In genomic region chr9:68356370-68357118, GRCh38 we compare ENCODE assay signal across 8 cellular contexts. TPM values are rescaled to one million over a fixed set of nuclear protein-coding genes. Genes with fewer than 3 reads are reported as not detected.
DNase-seq lines count a peak whose midpoint lies in the region; ATAC-seq, FAIRE-seq and TF ChIP-seq lines count a peak whose summit lies in the region.
"Not testable (repeated sequence)": the region's sequence is repeated elsewhere in the genome, so short reads cannot be mapped to it uniquely, and the experiment has no call there.

Gene PGM5 (plus strand): TSS chr9:68356611. CDS start chr9:68357128, 517 bp downstream.

- intact Hi-C loops in Calu3 (cut with micrococcal nuclease; ENCODE audit: unreplicated experiment): not testable (repeated sequence)

- peak; percentile 85 for ATAC-seq in GM23338

- H3K36me3 Mint-ChIP-seq in Calu3 (ENCODE audit: insufficient read depth, unreplicated experiment): peaks cover 10% of the 10 kb centered on the region
- H3K36me3 Mint-ChIP-seq in GM23338 (ENCODE audit: low read depth); astrocyte (ENCODE audit: low read depth, unreplicated experiment); osteocyte (ENCODE audit: unreplicated experiment): not testable (repeated sequence)

- H3K4me3 Mint-ChIP-seq in Calu3 (ENCODE audit: low read depth, unreplicated experiment) (peak within 1 kb of the TSS; percentile 63), GM23338 (peak within 1 kb of the TSS; percentile 74), astrocyte (ENCODE audit: unreplicated experiment) (peak within 1 kb of the TSS; percentile 80), osteocyte (ENCODE audit: unreplicated experiment) (peak within 1 kb of the TSS; percentile 70)

- not testable (repeated sequence) for H3K9me3 Mint-ChIP-seq in Calu3 (ENCODE audit: low read depth, unreplicated experiment); GM23338; astrocyte (ENCODE audit: unreplicated experiment); osteocyte (ENCODE audit: unreplicated experiment)

- DNase-seq in Calu3 (peak; percentile 6), GM23338 (ENCODE audit: low spot score) (peak; percentile 40), SJCRH30 (peak; percentile 80), fibroblast of lung (ENCODE audit: low read depth in 2 of 2) (peak in 1 of 2 donors; percentile 26), left kidney (ENCODE audit: low read depth, low spot score) (peak; percentile 58)
- DNase-seq in astrocyte (ENCODE audit: low read depth); osteocyte (ENCODE audit: extremely low spot score, unreplicated experiment): not testable (repeated sequence)

- H3K36me3 ChIP-seq in GM23338 (ENCODE audit: insufficient read depth); SJCRH30; astrocyte (ENCODE audit: insufficient read depth, low read length); fibroblast of lung (ENCODE audit: control insufficient read depth, insufficient read depth, low read length); thymus (ENCODE audit: control insufficient read depth, insufficient read depth): not testable (repeated sequence)

- H3K27ac Mint-ChIP-seq in Calu3 (ENCODE audit: unreplicated experiment); GM23338; osteocyte (ENCODE audit: unreplicated experiment): not testable (repeated sequence)
- H3K27ac Mint-ChIP-seq in astrocyte (ENCODE audit: unreplicated experiment): peak within 1 kb of the TSS; percentile 53

- WGBS in thymus: 2% methylated on average over 58 of the region's 58 CpGs

- not testable (repeated sequence) for H3K27ac ChIP-seq in GM23338 (ENCODE audit: low read depth); astrocyte (ENCODE audit: low read depth, low read length); thymus (ENCODE audit: low read depth)
- H3K27ac ChIP-seq in SJCRH30 (peak within 1 kb of the TSS; percentile 87), fibroblast of lung (ENCODE audit: insufficient read depth, low read length) (peak within 1 kb of the TSS; percentile 74)

- H3K9me2 ChIP-seq in GM23338 (ENCODE audit: insufficient read depth): not testable (repeated sequence)

- FAIRE-seq in astrocyte (lab: Jason Lieb, UNC): not testable (repeated sequence)

- H3K4me1 ChIP-seq in GM23338 (ENCODE audit: insufficient read depth); SJCRH30; astrocyte (ENCODE audit: insufficient read depth, low read length); fibroblast of lung (ENCODE audit: control insufficient read depth, extremely low read depth, insufficient read depth, low read length); thymus (ENCODE audit: control insufficient read depth, insufficient read depth, low read length): not testable (repeated sequence)

- not testable (repeated sequence) for H3K4me1 Mint-ChIP-seq in Calu3 (ENCODE audit: low read depth, unreplicated experiment); GM23338; astrocyte (ENCODE audit: low read depth, unreplicated experiment); osteocyte (ENCODE audit: unreplicated experiment)

- H3K9me3 ChIP-seq in SJCRH30 (replicated peaks); astrocyte (ENCODE audit: insufficient read depth, low read depth, low read length); fibroblast of lung (ENCODE audit: control insufficient read depth, insufficient read depth, low read depth, low read length); thymus (ENCODE audit: control insufficient read depth): not testable (repeated sequence)

- not testable (repeated sequence) for TF ChIP-seq CTCF in Calu3 (IDR thresholded peaks at IDR 0.05; ENCODE audit: unreplicated experiment); GM23338 (conservative IDR thresholded peaks at IDR 0.05; ENCODE audit: low read depth in 2 of 2); astrocyte (IDR thresholded peaks at IDR 0.05; ENCODE audit: insufficient read depth, low read depth, low read length); fibroblast of lung (conservative IDR thresholded peaks at IDR 0.05 in 1 of 2, IDR thresholded peaks at IDR 0.05 in 1 of 2; ENCODE audit: low read depth in 1 of 2, low read length in 2 of 2); osteocyte (IDR thresholded peaks at IDR 0.05)

- H3K4me3 ChIP-seq in GM23338: peak within 1 kb of the TSS; percentile 67
- H3K4me3 ChIP-seq in SJCRH30: peak within 1 kb of the TSS; percentile 98
- H3K4me3 ChIP-seq in astrocyte (ENCODE audit: insufficient read depth, low read depth, low read length): peak within 1 kb of the TSS; percentile 39
- H3K4me3 ChIP-seq in fibroblast of lung (replicated peaks in 1 of 4; ENCODE audit: control extremely low read depth in 1 of 4, insufficient read depth in 1 of 4, low read depth in 3 of 4, low read length in 4 of 4): peak within 1 kb of the TSS; percentile 49 to 61 (median 51)
- H3K4me3 ChIP-seq in thymus (ENCODE audit: low read length): peak within 1 kb of the TSS; percentile 19

- not testable (repeated sequence) for H3K79me2 ChIP-seq in GM23338 (replicated peaks; ENCODE audit: insufficient read depth); astrocyte (ENCODE audit: insufficient read depth, low read length); fibroblast of lung (ENCODE audit: control insufficient read depth, insufficient read depth, low read length)

- H3K9ac ChIP-seq in astrocyte (ENCODE audit: low read length): not testable (repeated sequence)
- H3K9ac ChIP-seq in fibroblast of lung (ENCODE audit: insufficient read depth, low read length): peak within 1 kb of the TSS; percentile 53

- not testable (repeated sequence) for H4K20me1 ChIP-seq in GM23338 (replicated peaks; ENCODE audit: insufficient read depth); astrocyte (ENCODE audit: insufficient read depth, low read length); fibroblast of lung (ENCODE audit: control insufficient read depth, extremely low read depth, insufficient read depth, low read length)

- BruUV-seq in Calu3 (replicated peaks; lab: Mats Ljungman, UMichigan): not testable (repeated sequence)

- not testable (repeated sequence) for H3F3A ChIP-seq in GM23338 (replicated peaks; ENCODE audit: low read depth)

- CTCF ChIA-PET in Calu3 (lab: Charles Lee): interaction anchor here (0.7 kb wide), 1 partner anchor 172 kb away, joined by 4 read pairs; no protein-coding TSS in a partner anchor

- peak within 1 kb of the TSS; percentile 84 for H3K4me2 ChIP-seq in GM23338
- peak within 1 kb of the TSS; percentile 80 for H3K4me2 ChIP-seq in astrocyte (ENCODE audit: low read length)
- peak within 1 kb of the TSS; percentile 44 for H3K4me2 ChIP-seq in fibroblast of lung (ENCODE audit: extremely low read depth, insufficient read depth, low read length)

- peaks cover 83% of the 10 kb centered on the region for H3K27me3 ChIP-seq in GM23338 (ENCODE audit: insufficient read depth)
- H3K27me3 ChIP-seq in SJCRH30; astrocyte (ENCODE audit: insufficient read depth, low read length); fibroblast of lung (ENCODE audit: control insufficient read depth, insufficient read depth, low read length); thymus (ENCODE audit: control insufficient read depth, insufficient read depth): not testable (repeated sequence)

- H2AFZ ChIP-seq in GM23338: not testable (repeated sequence)
- H2AFZ ChIP-seq in astrocyte (ENCODE audit: low read depth, low read length): peak within 1 kb of the TSS; percentile 10
- peak within 1 kb of the TSS; percentile 46 for H2AFZ ChIP-seq in fibroblast of lung (ENCODE audit: low read length)

- peaks cover 29% of the 10 kb centered on the region for H3K27me3 Mint-ChIP-seq in Calu3 (ENCODE audit: unreplicated experiment)
- H3K27me3 Mint-ChIP-seq in GM23338 (ENCODE audit: insufficient read depth, low read depth, poor library complexity): peaks cover 56% of the 10 kb centered on the region
- peaks cover 28% of the 10 kb centered on the region for H3K27me3 Mint-ChIP-seq in astrocyte (ENCODE audit: low read depth, unreplicated experiment)
- peaks cover 40% of the 10 kb centered on the region for H3K27me3 Mint-ChIP-seq in osteocyte (ENCODE audit: unreplicated experiment)

TF ChIP-seq in GM23338, 12 proteins besides CTCF, POLR2A, EP300 and RAD21:
- peak; percentile 75 for TF ChIP-seq EZH2phosphoT487 (IDR thresholded peaks at IDR 0.05; ENCODE audit: unreplicated experiment)

RNA-seq across cellular contexts. Expression of gene PGM5, which starts in this region (rescaled TPM):
- total RNA-seq in Calu3 (2022): 0.87 TPM in 1 of 2 replicates, not detected in the other
- not detected in 2 replicates for total RNA-seq in GM23338 (2014; rRNA removed; shearing (Covaris generic))
- polyA plus RNA-seq in GM23338 (2016; fragmentation: Nextera tagmentation; extraction: Ambion mirVana): not detected in 2 replicates
- 113 and 119 TPM in 2 replicates for total RNA-seq in SJCRH30 (2014; rRNA removed; shearing (Covaris generic))
- 1.3 and 1.8 TPM in 2 replicates for total RNA-seq in astrocyte
- total RNA-seq in fibroblast of lung: 37.5 and 113 TPM in 2 replicates
- polyA plus RNA-seq in fibroblast of lung: 42.6 and 65.7 TPM in 2 replicates
- 39.1 and 65.4 TPM in 2 replicates for polyA plus RNA-seq in fibroblast of lung (2012)
- 62.4 and 117 TPM in 2 replicates for polyA minus RNA-seq in fibroblast of lung (ENCODE audit: low replicate concordance)
- not detected in 2 replicates for total RNA-seq in osteocyte
- polyA plus RNA-seq in thymus: 5.2 TPM

Comparison
In these comparisons a context has a peak if more than half of its experiments do, and no peak if none do; other contexts are left out.
1. RNA of gene PGM5 (total RNA-seq): 113 to 119 TPM in SJCRH30 and 37.5 to 113 TPM in fibroblast of lung; 1.3 to 1.8 TPM in astrocyte, 0.87 TPM in Calu3, not detected in GM23338 and not detected in osteocyte; every median in the first group is over 10 times any median in the second.
2. Peak in DNase-seq in Calu3; RNA of the gene not detected or under 1 TPM.
3. Peak in DNase-seq, ATAC-seq, H3K4me3 ChIP-seq and H3K4me2 ChIP-seq in GM23338; RNA of the gene not detected or under 1 TPM.
4. H3K4me3 ChIP-seq: peak in every context shown above with its lines; median percentile 98 in SJCRH30; 67 in GM23338; 51 in fibroblast of lung; 39 in astrocyte; 19 in thymus.
5. Peak in every context shown above with its lines, with median percentiles within 50 percentile points of each other: H3K4me3 Mint-ChIP-seq and H3K4me2 ChIP-seq.